ENCODE assay signal across 29 cellular contexts in the genomic region with DNA sequence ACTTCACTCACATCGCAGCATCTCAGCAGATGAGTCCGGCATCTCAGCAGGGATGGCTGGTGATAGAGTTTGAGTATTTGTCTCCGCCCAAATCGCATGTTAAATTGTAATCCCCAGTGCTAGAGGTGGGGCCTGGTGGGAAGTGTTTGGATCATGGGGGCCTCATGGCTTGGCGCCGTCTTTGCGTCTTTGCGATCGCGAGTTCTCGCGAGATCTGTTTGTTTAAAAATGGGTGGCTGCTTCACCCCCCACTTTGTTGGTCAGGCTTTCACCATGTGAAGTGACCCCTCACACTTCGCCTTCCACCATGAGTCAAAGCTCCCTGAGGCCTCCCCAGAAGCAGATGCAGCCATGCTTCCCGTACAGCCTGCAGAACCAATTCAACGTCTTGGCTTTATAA. TPM values are rescaled to one million over a fixed set of nuclear protein-coding genes. Genes with fewer than 3 reads are reported as not detected.
"Had no signal": no experiment of that assay in that cellular context is flagged by ENCODE, and none has a peak within 500 bp of the region (broad histone marks: within the 10 kb centered on the region; RNA-seq: fewer than 3 reads in every experiment).

No MANE protein-coding gene starts in this region.

- H3K9me3 ChIP-seq: left lung, lower lobe of right lung, mucosa of descending colon, ovary, sigmoid colon, stomach, testis, thyroid gland, transverse colon, upper lobe of right lung had no signal

- DNase-seq: hippocampal formation; left colon; lower lobe of right lung; mammary epithelial cell; mesendoderm; midbrain; naive thymus-derived CD4-positive, alpha-beta T cell; ovary; retina; right cardiac atrium; sigmoid colon; small intestine; stimulated activated CD4-positive, alpha-beta T cell treated with anti-CD3 and anti-CD28 coated beads, Interleukin-1b, Interleukin-23, amount 100 ng/mL, for 48 hours; stimulated activated CD4-positive, alpha-beta T cell treated with anti-CD3 and anti-CD28 coated beads, Interleukin-2, amount 100 ng/mL, for 48 hours; stimulated activated CD4-positive, alpha-beta T cell treated with anti-CD3 and anti-CD28 coated beads, Interleukin-4, amount 100 ng/mL, for 4 hours; stimulated activated CD8-positive, alpha-beta memory T cell treated with anti-CD3 and anti-CD28 coated beads, Interleukin-4, amount 100 ng/mL, for 48 hours; stimulated activated naive CD8-positive, alpha-beta T cell treated with anti-CD3 and anti-CD28 coated beads, Interleukin-15, Interleukin-2, amounts not matched to agents 100 U/mL and 50 U/mL, for 24 hours; stomach; testis; thyroid gland; transverse colon; upper lobe of right lung had no signal

- FAIRE-seq: keratinocyte, small intestine, urothelium cell line had no signal

- H3K4me3 Mint-ChIP-seq: natural killer cell treated with Interleukin-12 subunit alpha and Interleukin-12 subunit beta and Interleukin-15 and Interleukin-18, amount 100 ng/mL, for 72 hours; stimulated activated memory B cell treated with anti-CD40 and anti-IgM and Interleukin-4, amounts not matched to agents 10 μg/mL and 1 μg/mL and 100 μg/mL, for 72 hours had no signal

- H3K9me3 Mint-ChIP-seq: naive thymus-derived CD4-positive, alpha-beta T cell; natural killer cell treated with Interleukin-12 subunit alpha and Interleukin-12 subunit beta and Interleukin-15 and Interleukin-18, amount 100 ng/mL, for 72 hours; stimulated activated memory B cell treated with anti-CD40 and anti-IgM and Interleukin-4, amounts not matched to agents 10 μg/mL and 1 μg/mL and 100 μg/mL, for 72 hours had no signal

- H3K27me3 Mint-ChIP-seq: naive thymus-derived CD4-positive, alpha-beta T cell; stimulated activated memory B cell treated with anti-CD40 and anti-IgM and Interleukin-4, amounts not matched to agents 10 μg/mL and 1 μg/mL and 100 μg/mL, for 72 hours had no signal

- H3K36me3 Mint-ChIP-seq: naive thymus-derived CD4-positive, alpha-beta T cell; stimulated activated memory B cell treated with anti-CD40 and anti-IgM and Interleukin-4, amounts not matched to agents 10 μg/mL and 1 μg/mL and 100 μg/mL, for 72 hours had no signal

- ATAC-seq: left colon; left lung; lower lobe of right lung; mucosa of descending colon; naive thymus-derived CD4-positive, alpha-beta T cell; natural killer cell treated with Interleukin-12 subunit alpha and Interleukin-12 subunit beta and Interleukin-15 and Interleukin-18, amount 100 ng/mL, for 72 hours; right cardiac atrium; stimulated activated memory B cell treated with anti-CD40 and anti-IgM and Interleukin-4, amounts not matched to agents 10 μg/mL and 1 μg/mL and 100 μg/mL, for 72 hours; stimulated activated naive CD8-positive, alpha-beta T cell treated with anti-CD3 and anti-CD28 coated beads, Interleukin-15, Interleukin-2, amounts not matched to agents 100 U/mL and 50 U/mL, for 24 hours; upper lobe of right lung had no signal

- H3K4me3 ChIP-seq: left lung, lower lobe of right lung, mucosa of descending colon, ovary, sigmoid colon, stomach, testis, thyroid gland, transverse colon, upper lobe of right lung had no signal

- H3K27ac Mint-ChIP-seq: natural killer cell treated with Interleukin-12 subunit alpha and Interleukin-12 subunit beta and Interleukin-15 and Interleukin-18, amount 100 ng/mL, for 72 hours; progenitor cell of endocrine pancreas; stimulated activated memory B cell treated with anti-CD40 and anti-IgM and Interleukin-4, amounts not matched to agents 10 μg/mL and 1 μg/mL and 100 μg/mL, for 72 hours had no signal

- H3K36me3 ChIP-seq: lower lobe of right lung, ovary, sigmoid colon, thyroid gland, transverse colon, upper lobe of right lung had no signal

- H3K27me3 ChIP-seq: left lung, ovary, sigmoid colon, stomach, testis, thyroid gland, transverse colon, upper lobe of right lung had no signal

- H3K27ac ChIP-seq: left lung, lower lobe of right lung, ovary, sigmoid colon, stomach, testis, thyroid gland, transverse colon, upper lobe of right lung had no signal

RNA-seq across cellular contexts. Expression of gene SERHL2, which starts 31.2 kb away (rescaled TPM):
- total RNA-seq: natural killer cell treated with Interleukin-12 subunit alpha and Interleukin-12 subunit beta and Interleukin-15 and Interleukin-18, amount 100 ng/mL, for 72 hours had no signal
